Comparison of ENCODE assay signal across 8 cellular contexts in genomic region chr9:14993061-14993800, GRCh38.
DNase-seq lines count a peak whose midpoint lies in the region; ATAC-seq, FAIRE-seq and TF ChIP-seq lines count a peak whose summit lies in the region.

No MANE protein-coding gene starts in this region.

- H3K4me1 ChIP-seq in iPS-15b (ENCODE audit: control insufficient read depth, insufficient read depth, low read length): peaks cover 11% of the 10 kb centered on the region

- H3K27ac ChIP-seq in caudate nucleus (ENCODE audit: low read depth, low read length): peak overlapping the region; percentile 33

- H3K36me3 ChIP-seq in MG63 (peaks cover 1% of the 10 kb centered on the region; the same call in 1 of the 2 replicates), iPS-15b (ENCODE audit: control insufficient read depth, insufficient read depth, low read length) (no peaks in the 10 kb centered on the region)

- 0 out of 2 replicates have a peak, but pooled peaks cover 2% of the 10 kb centered on the region for H3K9me3 ChIP-seq in MG63
- H3K9me3 ChIP-seq in iPS-15b (ENCODE audit: control insufficient read depth, insufficient read depth, low read length): no peaks in the 10 kb centered on the region

- peak; percentile 97 for DNase-seq in DMS 273 (lab: John Stamatoyannopoulos, UW; ENCODE audit: unreplicated experiment)
- peak; percentile 100 for DNase-seq in MG63
- peak in 59 of 61 donors; percentile 6 to 93 (median 78) for DNase-seq in caudate nucleus (lab: John Stamatoyannopoulos, UW)
- DNase-seq in retinal pigment epithelial cell (ENCODE audit: low read depth): peak; percentile 42

- H3K27me3 ChIP-seq in MG63 (no peaks in the 10 kb centered on the region), iPS-15b (ENCODE audit: control insufficient read depth, insufficient read depth, low read length) (no peaks in the 10 kb centered on the region)

- ATAC-seq in HG03432 (IDR thresholded peaks at IDR 0.05; ENCODE audit: unreplicated experiment) (no peak), GM21367 (IDR thresholded peaks at IDR 0.05; ENCODE audit: unreplicated experiment) (no peak)

- TF ChIP-seq CTCF in retinal pigment epithelial cell (conservative IDR thresholded peaks at IDR 0.05; ENCODE audit: low read depth, low read length): no peak

- H3K4me3 ChIP-seq in MG63 (peak overlapping the region; percentile 62), iPS-15b (ENCODE audit: low read depth, low read length) (peak overlapping the region; percentile 86), retinal pigment epithelial cell (ENCODE audit: low read length) (peak overlapping the region; percentile 72)

- FAIRE-seq in TTC549 (lab: Jason Lieb, UNC): peak; percentile 91

- H3K9ac ChIP-seq in iPS-15b (ENCODE audit: low read depth, low read length): peak overlapping the region; percentile 73

Comparison
In these comparisons a context has a peak if more than half of its experiments do, and no peak if none do; other contexts are left out.
1. DNase-seq: peak in every context shown above with its lines; median percentile 100 in MG63; 97 in DMS 273; 78 in caudate nucleus; 42 in retinal pigment epithelial cell.